ENCODE assay signal across 18 cellular contexts in genomic region chr17:64546716-64547115, GRCh38. TPM values are rescaled to one million over a fixed set of nuclear protein-coding genes. Genes with fewer than 3 reads are reported as not detected.
A peak's percentile ranks its signal among the peaks of the same experiment; 100 is the strongest.
DNase-seq lines count a peak whose midpoint lies in the region; ATAC-seq and TF ChIP-seq lines count a peak whose summit lies in the region.
"Had no signal": no experiment of that assay in that cellular context is flagged by ENCODE, and none has a peak within 500 bp of the region (broad histone marks: within the 10 kb centered on the region; RNA-seq: fewer than 3 reads in every experiment).

No MANE protein-coding gene starts in this region.

- no peak overlapping the region for H2AFZ ChIP-seq in fibroblast of lung (ENCODE audit: low read length)

- no peaks in the 10 kb centered on the region for H3K27me3 Mint-ChIP-seq in activated T-cell treated with anti-CD3 and anti-CD28 coated beads, Interleukin-2, amount 50 U/mL, for 24 hours
- H3K27me3 Mint-ChIP-seq in T-helper 17 cell = no peaks in the 10 kb centered on the region

- peak overlapping the region; percentile 6 for H3K27ac Mint-ChIP-seq in activated T-cell treated with anti-CD3 and anti-CD28 coated beads, Interleukin-2, amount 50 U/mL, for 24 hours
- H3K27ac Mint-ChIP-seq in T-helper 17 cell = peak overlapping the region; percentile 45
- H3K27ac Mint-ChIP-seq: CD14-positive monocyte had no signal

- H3K4me1 Mint-ChIP-seq in activated T-cell treated with anti-CD3 and anti-CD28 coated beads, Interleukin-2, amount 50 U/mL, for 24 hours (ENCODE audit: low read depth) = no peaks in the 10 kb centered on the region
- H3K4me1 Mint-ChIP-seq in T-helper 17 cell = peaks cover under 1% of the 10 kb centered on the region
- H3K4me1 Mint-ChIP-seq: CD14-positive monocyte had no signal

- DNase-seq in activated T-cell treated with anti-CD3 and anti-CD28 coated beads, Interleukin-2, amount 50 U/mL, for 24 hours = no peak
- DNase-seq in activated T-cell treated with anti-CD3 and anti-CD28 coated beads, Interleukin-2, amount 50 U/mL, for 1 hour = no peak
- DNase-seq in T-helper 17 cell (no peak), fibroblast of lung (ENCODE audit: low read depth in 2 of 2) (no peak), posterior cingulate gyrus (peak in 9 of 10 donors; percentile 24 to 95 (median 66)), RWPE1 (ENCODE audit: low spot score) (no peak)
- DNase-seq in activated CD4-positive, alpha-beta T cell treated with anti-CD3 and anti-CD28 coated beads, Interleukin-2, amount 50 U/mL, for 4 hours = no peak
- DNase-seq: Caco-2, HCEC 1CT, MV-4-11, NCI-H1417 treated with DMSO at 0.1 percent for 48 hours, NCI-H2081, NCI-H69, Right ventricle myocardium superior had no signal

- CTCF ChIA-PET in RWPE1 (lab: Yijun Ruan, JAX) = no interaction called here

- peaks cover 79% of the 10 kb centered on the region for H3K36me3 Mint-ChIP-seq in activated T-cell treated with anti-CD3 and anti-CD28 coated beads, Interleukin-2, amount 50 U/mL, for 24 hours (ENCODE audit: low read depth)
- H3K36me3 Mint-ChIP-seq in T-helper 17 cell (ENCODE audit: low read depth) = peaks cover 4% of the 10 kb centered on the region

- peaks cover 18% of the 10 kb centered on the region for H3K36me3 ChIP-seq in fibroblast of lung (ENCODE audit: control insufficient read depth, insufficient read depth, low read length)

- no peak overlapping the region for H3K4me3 ChIP-seq in fibroblast of lung (replicated peaks in 1 of 4; ENCODE audit: control extremely low read depth in 1 of 4, insufficient read depth in 1 of 4, low read depth in 3 of 4, low read length in 4 of 4)
- H3K4me3 ChIP-seq: A549 had no signal

- no peak overlapping the region for H3K4me3 Mint-ChIP-seq in activated T-cell treated with anti-CD3 and anti-CD28 coated beads, Interleukin-2, amount 50 U/mL, for 24 hours
- H3K4me3 Mint-ChIP-seq in T-helper 17 cell = no peak overlapping the region
- H3K4me3 Mint-ChIP-seq: CD14-positive monocyte had no signal

- intact Hi-C loops in posterior cingulate gyrus (cut with DNase I) = no loop called here

- no peaks in the 10 kb centered on the region for H3K27me3 ChIP-seq in fibroblast of lung (ENCODE audit: control insufficient read depth, insufficient read depth, low read length)

- H3K4me2 ChIP-seq in fibroblast of lung (ENCODE audit: extremely low read depth, insufficient read depth, low read length) = no peak overlapping the region
- H3K4me2 ChIP-seq: A549 had no signal

- H3K4me1 ChIP-seq in fibroblast of lung (ENCODE audit: control insufficient read depth, extremely low read depth, insufficient read depth, low read length) = no peaks in the 10 kb centered on the region
- H3K4me1 ChIP-seq: A549, Caco-2 had no signal

- POLR2A ChIA-PET in RWPE1 (lab: Yijun Ruan, JAX; ENCODE audit: low non-redundant PET) = no interaction called here

- H4K20me1 ChIP-seq in fibroblast of lung (ENCODE audit: control insufficient read depth, extremely low read depth, insufficient read depth, low read length) = no peaks in the 10 kb centered on the region

- ATAC-seq in T-helper 17 cell (no peak), HG02759 (IDR thresholded peaks at IDR 0.05; ENCODE audit: unreplicated experiment) (no peak)
- ATAC-seq: Panc1 had no signal

- H3K9me3 Mint-ChIP-seq in activated T-cell treated with anti-CD3 and anti-CD28 coated beads, Interleukin-2, amount 50 U/mL, for 24 hours = no peaks in the 10 kb centered on the region
- H3K9me3 Mint-ChIP-seq: CD14-positive monocyte had no signal

- H3K27ac ChIP-seq in fibroblast of lung (ENCODE audit: insufficient read depth, low read length) (peak overlapping the region; percentile 7), RWPE1 (no peak overlapping the region)
- H3K27ac ChIP-seq: A549 had no signal

- H3K79me2 ChIP-seq in fibroblast of lung (ENCODE audit: control insufficient read depth, insufficient read depth, low read length) = peaks cover 11% of the 10 kb centered on the region

- H3K9me3 ChIP-seq in T-helper 17 cell (ENCODE audit: control insufficient read depth, low read length, poor library complexity, severe bottlenecking) (no peaks in the 10 kb centered on the region), fibroblast of lung (ENCODE audit: control insufficient read depth, insufficient read depth, low read depth, low read length) (no peaks in the 10 kb centered on the region)
- H3K9me3 ChIP-seq: A549, Caco-2 had no signal

- TF ChIP-seq CTCF in fibroblast of lung (conservative IDR thresholded peaks at IDR 0.05 in 1 of 2, IDR thresholded peaks at IDR 0.05 in 1 of 2; ENCODE audit: low read depth in 1 of 2, low read length in 2 of 2) (no peak), RWPE1 (conservative IDR thresholded peaks at IDR 0.05; ENCODE audit: low read depth) (no peak)

- H3K9ac ChIP-seq in fibroblast of lung (ENCODE audit: insufficient read depth, low read length) = no peak overlapping the region

RNA-seq across cellular contexts. Expression of gene CEP95, which starts 39.9 kb away (rescaled TPM):
- total RNA-seq in T-helper 17 cell = 100 to 1,000 TPM; 130 to 143 TPM
- total RNA-seq in fibroblast of lung = 24.4 and 24.8 TPM in 2 replicates
- polyA plus RNA-seq in fibroblast of lung = 12.6 and 16.6 TPM in 2 replicates
- 10.4 and 10.8 TPM in 2 replicates for polyA plus RNA-seq in fibroblast of lung (2012)
- polyA minus RNA-seq in fibroblast of lung (ENCODE audit: low replicate concordance) = 2.3 and 5.3 TPM in 2 replicates

RNA-seq across cellular contexts. Expression of gene DDX5, which starts 40.6 kb away (rescaled TPM):
- total RNA-seq in T-helper 17 cell (1,000 to 10,000 TPM; 2,533 to 2,679 TPM), fibroblast of lung (393 and 439 TPM in 2 replicates)
- polyA plus RNA-seq in fibroblast of lung = 560 and 598 TPM in 2 replicates
- 398 and 441 TPM in 2 replicates for polyA plus RNA-seq in fibroblast of lung (2012)
- 251 and 297 TPM in 2 replicates for polyA minus RNA-seq in fibroblast of lung (ENCODE audit: low replicate concordance)

RNA-seq across cellular contexts. Expression of gene POLG2, which starts 49.9 kb away (rescaled TPM):
- 10 to 100 TPM; 37.1 to 39.0 TPM for total RNA-seq in T-helper 17 cell
- 21.3 and 24.9 TPM in 2 replicates for total RNA-seq in fibroblast of lung
- polyA plus RNA-seq in fibroblast of lung = 5.3 and 6.9 TPM in 2 replicates
- polyA plus RNA-seq in fibroblast of lung (2012) = 5.1 and 5.9 TPM in 2 replicates
- polyA minus RNA-seq in fibroblast of lung (ENCODE audit: low replicate concordance) = 0.96 and 8.8 TPM in 2 replicates

Comparison
In these comparisons a context has a peak if more than half of its experiments do, and no peak if none do; other contexts are left out.
1. DNase-seq: peak in posterior cingulate gyrus (9 of 10); none in activated T-cell treated with anti-CD3 and anti-CD28 coated beads, Interleukin-2, amount 50 U/mL, for 24 hours (single experiment), activated T-cell treated with anti-CD3 and anti-CD28 coated beads, Interleukin-2, amount 50 U/mL, for 1 hour (single experiment), T-helper 17 cell (0 of 3), fibroblast of lung (0 of 2), RWPE1 (single experiment) and activated CD4-positive, alpha-beta T cell treated with anti-CD3 and anti-CD28 coated beads, Interleukin-2, amount 50 U/mL, for 4 hours (0 of 2).